Comparison of ENCODE assay signal across 1 cellular context in the genomic region with DNA sequence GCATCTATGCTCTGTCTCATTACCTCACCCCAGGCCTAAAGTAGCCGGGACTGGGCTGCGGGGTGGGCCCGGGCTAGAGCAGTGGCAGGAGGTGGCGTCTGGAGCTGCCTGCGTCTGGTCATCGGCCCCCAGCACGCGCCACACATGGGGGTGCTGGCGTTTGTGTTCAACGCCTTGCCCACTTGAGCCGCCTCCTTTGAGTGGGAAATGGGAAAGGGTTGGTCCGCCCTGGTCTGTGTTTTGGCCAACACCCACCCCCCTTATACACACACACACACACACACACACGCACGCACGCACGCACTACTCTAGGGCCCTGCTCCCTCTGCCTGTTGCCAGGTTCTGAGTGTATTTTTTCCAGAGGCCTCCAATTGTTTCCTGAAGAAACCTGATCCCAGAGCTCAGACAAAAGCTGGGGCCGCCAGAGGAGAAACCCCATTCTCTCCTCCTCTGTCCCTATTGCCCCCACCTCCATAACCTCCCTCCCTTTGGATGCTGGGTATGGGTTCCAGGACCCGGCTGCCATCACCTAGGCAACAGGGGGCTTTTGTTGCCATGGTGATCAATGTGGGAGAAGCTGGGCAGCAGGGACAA.
TF ChIP-seq lines count a peak whose summit lies in the region.

No MANE protein-coding gene starts in this region.

TF ChIP-seq in GM23338, 12 proteins besides CTCF, POLR2A, EP300 and RAD21 (continued from another document):
- TF ChIP-seq, protein P1, sequence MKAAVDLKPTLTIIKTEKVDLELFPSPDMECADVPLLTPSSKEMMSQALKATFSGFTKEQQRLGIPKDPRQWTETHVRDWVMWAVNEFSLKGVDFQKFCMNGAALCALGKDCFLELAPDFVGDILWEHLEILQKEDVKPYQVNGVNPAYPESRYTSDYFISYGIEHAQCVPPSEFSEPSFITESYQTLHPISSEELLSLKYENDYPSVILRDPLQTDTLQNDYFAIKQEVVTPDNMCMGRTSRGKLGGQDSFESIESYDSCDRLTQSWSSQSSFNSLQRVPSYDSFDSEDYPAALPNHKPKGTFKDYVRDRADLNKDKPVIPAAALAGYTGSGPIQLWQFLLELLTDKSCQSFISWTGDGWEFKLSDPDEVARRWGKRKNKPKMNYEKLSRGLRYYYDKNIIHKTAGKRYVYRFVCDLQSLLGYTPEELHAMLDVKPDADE (IDR thresholded peaks at IDR 0.05), result no peak
